ENCODE assay signal across 14 cellular contexts in genomic region chr11:3357302-3357701, GRCh38. TPM values are rescaled to one million over a fixed set of nuclear protein-coding genes. Genes with fewer than 3 reads are reported as not detected.
DNase-seq lines count a peak whose midpoint lies in the region; ATAC-seq, FAIRE-seq and TF ChIP-seq lines count a peak whose summit lies in the region.
"Had no signal": no experiment of that assay in that cellular context is flagged by ENCODE, and none has a peak within 500 bp of the region (broad histone marks: within the 10 kb centered on the region; RNA-seq: fewer than 3 reads in every experiment).

No MANE protein-coding gene starts in this region.

- BruUV-seq in Calu3 (replicated peaks; lab: Mats Ljungman, UMichigan) (no TSS peak), K562 (replicated peaks; lab: Mats Ljungman, UMichigan) (no TSS peak)

- in situ Hi-C loops in K562 (cut with MboI): no loop called here

- no peak for TF ChIP-seq RAD21 in K562 (CRISPR knock-in tag; conservative IDR thresholded peaks at IDR 0.05 in 1 of 2, IDR thresholded peaks at IDR 0.05 in 1 of 2)

- H3K4me2 ChIP-seq in BLaER1 (no peak overlapping the region), K562 (ENCODE audit: insufficient read depth, low read length) (no peak overlapping the region)
- H3K4me2 ChIP-seq: GM23338 had no signal

- peaks cover 100% of the 10 kb centered on the region for H3K9me3 ChIP-seq in BLaER1
- peaks cover 39% of the 10 kb centered on the region for H3K9me3 ChIP-seq in K562 (replicated peaks; ENCODE audit: control insufficient read depth, insufficient read depth, low read depth, low read length)
- H3K9me3 ChIP-seq in SJCRH30 (replicated peaks): peaks cover 39% of the 10 kb centered on the region
- H3K9me3 ChIP-seq in upper lobe of right lung: peaks cover 58% of the 10 kb centered on the region
- peaks cover 0 to 79% (median 3%) of the 10 kb centered on the region in 3 donors for H3K9me3 ChIP-seq in gastroesophageal sphincter
- H3K9me3 ChIP-seq: BE2C had no signal

- H3K27ac Mint-ChIP-seq in Calu3 (ENCODE audit: unreplicated experiment): peak overlapping the region; percentile 75
- H3K27ac Mint-ChIP-seq in neural crest cell (ENCODE audit: unreplicated experiment): no peak overlapping the region
- H3K27ac Mint-ChIP-seq: GM23338, H9 had no signal

- no peak overlapping the region for H2AFZ ChIP-seq in K562 (ENCODE audit: low read depth, low read length)
- H2AFZ ChIP-seq: GM23338 had no signal

- no peaks in the 10 kb centered on the region for H3K27me3 Mint-ChIP-seq in Calu3 (ENCODE audit: unreplicated experiment)
- H3K27me3 Mint-ChIP-seq in neural crest cell (ENCODE audit: low read depth): peaks cover 12% of the 10 kb centered on the region

- H3K9me1 ChIP-seq in K562 (ENCODE audit: control insufficient read depth, insufficient read depth, low read length): no peaks in the 10 kb centered on the region

- TF ChIP-seq EP300 in K562 (IDR thresholded peaks at IDR 0.05; ENCODE audit: low read length): no peak
- no peak for TF ChIP-seq EP300 in gastroesophageal sphincter (IDR thresholded peaks at IDR 0.05)

- no peaks in the 10 kb centered on the region for H3K4me1 Mint-ChIP-seq in Calu3 (ENCODE audit: low read depth, unreplicated experiment)
- no peaks in the 10 kb centered on the region for H3K4me1 Mint-ChIP-seq in neural crest cell
- H3K4me1 Mint-ChIP-seq: CD8-positive, alpha-beta memory T cell; GM23338; H9 had no signal

- no peak overlapping the region for H3K9ac ChIP-seq in BLaER1
- no peak overlapping the region for H3K9ac ChIP-seq in K562 (ENCODE audit: insufficient read depth in 1 of 2, low read depth in 2 of 2, low read length in 2 of 2)

- peaks cover 16% of the 10 kb centered on the region for H3K4me1 ChIP-seq in BLaER1
- no peaks in the 10 kb centered on the region for H3K4me1 ChIP-seq in K562 (replicated peaks in 1 of 2; ENCODE audit: control insufficient read depth in 2 of 2, insufficient read depth in 2 of 2, low read length in 2 of 2)
- no peaks in the 10 kb centered on the region for H3K4me1 ChIP-seq in SJCRH30
- no peaks in the 10 kb centered on the region for H3K4me1 ChIP-seq in upper lobe of right lung
- H3K4me1 ChIP-seq in gastroesophageal sphincter: no peaks in the 10 kb centered on the region
- H3K4me1 ChIP-seq: BE2C had no signal

- DNase-seq in Calu3 (no peak), K562 (ENCODE audit: extremely low read depth in 1 of 4, low spot score in 3 of 4) (no peak), neural crest cell (ENCODE audit: low read depth, low spot score) (no peak), SJCRH30 (no peak), upper lobe of right lung (no peak)
- DNase-seq: ACHN; BE2C; CD8-positive, alpha-beta memory T cell; DMS79; H9 had no signal

- no peak overlapping the region for H3K27ac ChIP-seq in BLaER1
- no peak overlapping the region for H3K27ac ChIP-seq in K562 (ENCODE audit: extremely low read depth, low read depth, low read length)
- H3K27ac ChIP-seq in SJCRH30: no peak overlapping the region
- H3K27ac ChIP-seq in upper lobe of right lung: no peak overlapping the region
- no peak overlapping the region for H3K27ac ChIP-seq in gastroesophageal sphincter

- no peak overlapping the region for H3K4me3 Mint-ChIP-seq in Calu3 (ENCODE audit: low read depth, unreplicated experiment)
- H3K4me3 Mint-ChIP-seq in neural crest cell: peak overlapping the region; percentile 58
- H3K4me3 Mint-ChIP-seq: GM23338, H9 had no signal

- WGBS in K562 (ENCODE audit: insufficient coverage, low coverage, missing lambda C conversion rate): 88% methylated on average over 9 of the region's 11 CpGs
- 92 to 95% methylated on average over 2 to 11 of the region's 11 CpGs for WGBS in gastroesophageal sphincter (ENCODE audit: low coverage in 1 of 2), 2 donors

- peak; percentile 21; the same call in 2 of the 3 replicates for ATAC-seq in K562
- no peak for ATAC-seq in upper lobe of right lung
- no peak for ATAC-seq in gastroesophageal sphincter

- TF ChIP-seq CTCF in Calu3 (IDR thresholded peaks at IDR 0.05; ENCODE audit: unreplicated experiment) (no peak), K562 (IDR thresholded peaks at IDR 0.05 in 2 of 3, conservative IDR thresholded peaks at IDR 0.05 in 1 of 3; ENCODE audit: insufficient read depth in 2 of 3, low read depth in 1 of 3, low read length in 3 of 3) (no peak), neural crest cell (conservative IDR thresholded peaks at IDR 0.05) (no peak), upper lobe of right lung (IDR thresholded peaks at IDR 0.05) (no peak), gastroesophageal sphincter (IDR thresholded peaks at IDR 0.05) (no peak)

- CTCF ChIA-PET in Calu3 (lab: Charles Lee) (no interaction called here), K562 (lab: Yijun Ruan, JAX; ENCODE audit: low intra/inter-chr PET ratio) (no interaction called here)

- intact Hi-C loops in Calu3 (cut with micrococcal nuclease; ENCODE audit: unreplicated experiment): no loop called here
- intact Hi-C loops in K562 (cut with micrococcal nuclease): no loop called here
- intact Hi-C loops in upper lobe of right lung (cut with DNase I): no loop called here

- peaks cover 84% of the 10 kb centered on the region for H3K36me3 ChIP-seq in BLaER1
- H3K36me3 ChIP-seq in K562 (ENCODE audit: control insufficient read depth, insufficient read depth, low read length): peaks cover 33% of the 10 kb centered on the region
- peaks cover 47% of the 10 kb centered on the region for H3K36me3 ChIP-seq in SJCRH30
- H3K36me3 ChIP-seq in upper lobe of right lung: peaks cover 33% of the 10 kb centered on the region
- H3K36me3 ChIP-seq in gastroesophageal sphincter: peaks cover 18 to 49% of the 10 kb centered on the region in 2 donors

- peaks cover 52% of the 10 kb centered on the region for H3K36me3 Mint-ChIP-seq in Calu3 (ENCODE audit: insufficient read depth, unreplicated experiment)
- H3K36me3 Mint-ChIP-seq in neural crest cell (ENCODE audit: low read depth): peaks cover 62% of the 10 kb centered on the region

- FAIRE-seq in K562 (lab: Jason Lieb, UNC): no peak
- FAIRE-seq: GM12891 had no signal

- TF ChIP-seq POLR2A in K562 (conservative IDR thresholded peaks at IDR 0.05) (peak; percentile 18; the same call in 1 of the 2 replicates), gastroesophageal sphincter (IDR thresholded peaks at IDR 0.05) (no peak)

- POLR2A ChIA-PET in K562 (lab: Yijun Ruan, JAX): interaction anchor here (1.9 kb wide), 1 partner anchor 22 kb away, joined by 7 read pairs; the partner anchor contains the start of gene ZNF195

- H4K20me1 ChIP-seq in BLaER1 (no peaks in the 10 kb centered on the region), K562 (replicated peaks; ENCODE audit: control insufficient read depth, insufficient read depth, low read length) (no peaks in the 10 kb centered on the region)

- peaks cover 4% of the 10 kb centered on the region; the same call in 1 of the 2 replicates for H3K27me3 ChIP-seq in BLaER1
- no peaks in the 10 kb centered on the region for H3K27me3 ChIP-seq in K562 (ENCODE audit: control insufficient read depth in 2 of 2, insufficient read depth in 2 of 2, low read length in 2 of 2)
- no peaks in the 10 kb centered on the region for H3K27me3 ChIP-seq in SJCRH30
- no peaks in the 10 kb centered on the region for H3K27me3 ChIP-seq in upper lobe of right lung
- no peaks in the 10 kb centered on the region for H3K27me3 ChIP-seq in gastroesophageal sphincter
- H3K27me3 ChIP-seq: BE2C had no signal

- H3K9me3 Mint-ChIP-seq in Calu3 (ENCODE audit: low read depth, unreplicated experiment) (peaks cover 14% of the 10 kb centered on the region), neural crest cell (peaks cover 39% of the 10 kb centered on the region)

- no peaks in the 10 kb centered on the region for H3K79me2 ChIP-seq in K562 (ENCODE audit: control insufficient read depth, insufficient read depth, low read length)

- H3K4me3 ChIP-seq in BLaER1: peak overlapping the region; percentile 36; the same call in 1 of the 2 replicates
- no peak overlapping the region for H3K4me3 ChIP-seq in K562
- H3K4me3 ChIP-seq in SJCRH30: no peak overlapping the region
- H3K4me3 ChIP-seq in upper lobe of right lung: no peak overlapping the region
- H3K4me3 ChIP-seq in gastroesophageal sphincter: no peak overlapping the region
- H3K4me3 ChIP-seq: GM23338 had no signal

TF ChIP-seq in K562, 482 proteins besides CTCF, POLR2A, EP300 and RAD21 (continues in another document):
- no peak for TF ChIP-seq ILK (tag; IDR thresholded peaks at IDR 0.05; ENCODE audit: borderline replicate concordance, low read depth)
- peak; percentile 97 for TF ChIP-seq ZNF75A (CRISPR knock-in tag; IDR thresholded peaks at IDR 0.05)
- no peak for TF ChIP-seq CSDE1 (IDR thresholded peaks at IDR 0.05)
- no peak for TF ChIP-seq MCM5 (IDR thresholded peaks at IDR 0.05; ENCODE audit: low read depth)
- no peak for TF ChIP-seq ZNF431 (CRISPR knock-in tag; IDR thresholded peaks at IDR 0.05)
- TF ChIP-seq ZNF133 (CRISPR knock-in tag; IDR thresholded peaks at IDR 0.05): no peak
- peak; percentile 1; the same call in 1 of the 2 replicates for TF ChIP-seq POLR2AphosphoS5 (IDR thresholded peaks at IDR 0.05; ENCODE audit: control insufficient read depth, insufficient read depth, low read depth, low read length)
- TF ChIP-seq KLF10 (CRISPR knock-in tag; IDR thresholded peaks at IDR 0.05): no peak
- TF ChIP-seq NR2C2 (CRISPR knock-in tag; IDR thresholded peaks at IDR 0.05): no peak
- no peak for TF ChIP-seq NR2C2 (tag; IDR thresholded peaks at IDR 0.05)

RNA-seq across cellular contexts. Expression of gene ZNF195, which starts 21.6 kb away (rescaled TPM):
- total RNA-seq in Calu3 (2022): 65.5 and 66.0 TPM in 2 replicates
- 126 and 189 TPM in 2 replicates for total RNA-seq in K562 (2011; cell fraction: chromatin; rRNA removed; ENCODE audit: low replicate concordance)
- total RNA-seq in K562 (2011; cell fraction: nucleolus; rRNA removed): 81.4 and 87.1 TPM in 2 replicates
- total RNA-seq in K562 (2011; cell fraction: nucleoplasm; rRNA removed): 129 and 187 TPM in 2 replicates
- total RNA-seq in K562 (2014; rRNA removed): 48.9 and 53.8 TPM in 2 replicates
- total RNA-seq in K562 (2014; rRNA removed; fragmentation: Illumina TruSeq; extraction: Trizol): 75.5 and 86.4 TPM in 2 replicates
- total RNA-seq in K562 (2015; rRNA removed; fragmentation: Illumina TruSeq; extraction: Trizol): 54.2 and 61.5 TPM in 2 replicates
- 45.6 and 49.4 TPM in 2 replicates for total RNA-seq in K562 (2021)
- polyA plus RNA-seq in K562 (2011; rRNA removed): 59.7 and 62.3 TPM in 2 replicates
- polyA plus RNA-seq in K562 (2011; cell fraction: cytosol; rRNA removed): 17.0 and 25.9 TPM in 2 replicates
- polyA plus RNA-seq in K562 (2011; cell fraction: nucleus; rRNA removed): 89.7 and 133 TPM in 2 replicates
- polyA plus RNA-seq in K562 (2012): 29.4 and 42.9 TPM in 2 replicates
- polyA plus RNA-seq in K562 (2014; fragmentation: Illumina TruSeq; extraction: Trizol): 50.6 and 60.4 TPM in 2 replicates
- polyA plus RNA-seq in K562 (2014; fragmentation: Nextera tagmentation; extraction: Ambion mirVana): 10 to 100 TPM; 42.1 to 55.2 TPM
- 59.0 and 67.4 TPM in 2 replicates for polyA plus RNA-seq in K562 (2014; rRNA removed)
- 57.6 and 62.2 TPM in 2 replicates for polyA minus RNA-seq in K562 (2011; rRNA and poly(A)+ RNA removed)
- polyA minus RNA-seq in K562 (2011; cell fraction: cytosol; rRNA and poly(A)+ RNA removed): 17.8 and 30.6 TPM in 2 replicates
- polyA minus RNA-seq in K562 (2011; cell fraction: nucleus; rRNA and poly(A)+ RNA removed): 86.4 and 92.7 TPM in 2 replicates
- 70.4 and 71.7 TPM in 2 replicates for total RNA-seq in neural crest cell
- 35.8 and 44.8 TPM in 2 replicates for total RNA-seq in SJCRH30 (2014; rRNA removed; shearing (Covaris generic))
- 20.0 TPM for total RNA-seq in upper lobe of right lung
- total RNA-seq in gastroesophageal sphincter: 10 to 100 TPM in 2 of 4 donors, 1 to 10 TPM in 2; 7.9 to 19.9 (median 12.6) TPM
